ENCODE assay signal across 14 cellular contexts in genomic region chr1:13809461-13810159, GRCh38.
DNase-seq lines count a peak whose midpoint lies in the region; TF ChIP-seq lines count a peak whose summit lies in the region.
"Had no signal": no experiment of that assay in that cellular context is flagged by ENCODE, and none has a peak within 500 bp of the region (broad histone marks: within the 10 kb centered on the region; RNA-seq: fewer than 3 reads in every experiment).

No MANE protein-coding gene starts in this region.

- no peak overlapping the region for H3K4me2 ChIP-seq in mesendoderm (ENCODE audit: low read length)

- DNase-seq in activated CD4-positive, alpha-beta T cell treated with anti-CD3 and anti-CD28 coated beads, Interleukin-2, amount 50 U/mL, for 48 hours = peak; percentile 22 to 34
- no peak for DNase-seq in activated CD4-positive, alpha-beta T cell treated with anti-CD3 and anti-CD28 coated beads for 1 hour
- DNase-seq in GM13976 (ENCODE audit: low spot score) (no peak), mesendoderm (peak; percentile 57), kidney tubule cell (ENCODE audit: low spot score) (no peak), glomerular visceral epithelial cell (ENCODE audit: extremely low spot score) (no peak), germinal center (ENCODE audit: low spot score) (no peak)
- peak; percentile 15 for DNase-seq in T-helper 2 cell treated with Interferon-gamma antibody and Interleukin-4, amounts not matched to agents 5 μg/mL and 100 μg/mL, for 36 hours (ENCODE audit: low spot score)
- DNase-seq: ACHN, anterior cingulate cortex, NCI-H1048, NCI-H510A treated with DMSO at 0.1 percent for 48 hours had no signal

- H3K56ac ChIP-seq in mesendoderm (ENCODE audit: low read length) = no peak overlapping the region

- no peak overlapping the region for H3K18ac ChIP-seq in mesendoderm (ENCODE audit: low read length)

- no peak overlapping the region for H3K4me3 Mint-ChIP-seq in T-helper 2 cell treated with Interferon-gamma antibody and Interleukin-4, amounts not matched to agents 5 μg/mL and 100 μg/mL, for 36 hours

- H3K27ac ChIP-seq in mesendoderm (ENCODE audit: low read depth, low read length) = no peak overlapping the region
- H3K27ac ChIP-seq: right atrium auricular region, tibial nerve had no signal

- no peaks in the 10 kb centered on the region for H3K79me1 ChIP-seq in mesendoderm (ENCODE audit: low read length)

- H3K4me1 ChIP-seq in mesendoderm (ENCODE audit: control insufficient read depth, low read depth, low read length) = no peaks in the 10 kb centered on the region
- H3K4me1 ChIP-seq: tibial nerve had no signal

- no peak overlapping the region for H3K4me3 ChIP-seq in mesendoderm (ENCODE audit: low read length)
- H3K4me3 ChIP-seq: right atrium auricular region, tibial nerve had no signal

- no CpG with 5 or more reads among the region's 15 CpGs for WGBS in mesendoderm (ENCODE audit: extremely low coverage, insufficient coverage, low lambda C conversion rate)

- no peak overlapping the region for H3K4ac ChIP-seq in mesendoderm (ENCODE audit: low read depth, low read length)

- no peaks in the 10 kb centered on the region for H3K36me3 Mint-ChIP-seq in T-helper 2 cell treated with Interferon-gamma antibody and Interleukin-4, amounts not matched to agents 5 μg/mL and 100 μg/mL, for 36 hours (ENCODE audit: low read depth)

- no peak overlapping the region for H2BK15ac ChIP-seq in mesendoderm (replicated peaks; ENCODE audit: low read depth)

- H3K79me2 ChIP-seq in mesendoderm (ENCODE audit: control insufficient read depth, insufficient read depth, low read length) = no peaks in the 10 kb centered on the region

- H4K5ac ChIP-seq in mesendoderm (ENCODE audit: low read length) = no peak overlapping the region

- no peak overlapping the region for H4K8ac ChIP-seq in mesendoderm (ENCODE audit: low read depth, low read length)

- H3K27ac Mint-ChIP-seq in T-helper 2 cell treated with Interferon-gamma antibody and Interleukin-4, amounts not matched to agents 5 μg/mL and 100 μg/mL, for 36 hours = no peak overlapping the region

- H3K23ac ChIP-seq in mesendoderm (ENCODE audit: low read length) = no peak overlapping the region

- H2BK120ac ChIP-seq in mesendoderm (ENCODE audit: low read depth, low read length) = no peak overlapping the region

- peak; percentile 6 for TF ChIP-seq CTCF in GM13976 (IDR thresholded peaks at IDR 0.05; ENCODE audit: borderline replicate concordance, control extremely low read depth, extremely low read depth, insufficient read depth, missing control alignments)

- H3K9me3 Mint-ChIP-seq in T-helper 2 cell treated with Interferon-gamma antibody and Interleukin-4, amounts not matched to agents 5 μg/mL and 100 μg/mL, for 36 hours = no peaks in the 10 kb centered on the region

- no peak overlapping the region for H2BK5ac ChIP-seq in mesendoderm (ENCODE audit: low read length)

- no peak overlapping the region for H3K9ac ChIP-seq in mesendoderm (ENCODE audit: low read length)

- no peak overlapping the region for H2AK5ac ChIP-seq in mesendoderm (ENCODE audit: low read length)

- no peaks in the 10 kb centered on the region for H3K27me3 ChIP-seq in mesendoderm (ENCODE audit: insufficient read depth, low read length, poor library complexity)
- H3K27me3 ChIP-seq: right atrium auricular region, tibial nerve had no signal

- no peaks in the 10 kb centered on the region for H3K36me3 ChIP-seq in mesendoderm (ENCODE audit: control insufficient read depth, insufficient read depth, low read length)
- H3K36me3 ChIP-seq: right atrium auricular region had no signal

- peaks cover 4% of the 10 kb centered on the region for H3K4me1 Mint-ChIP-seq in T-helper 2 cell treated with Interferon-gamma antibody and Interleukin-4, amounts not matched to agents 5 μg/mL and 100 μg/mL, for 36 hours (ENCODE audit: low read depth)

- no peaks in the 10 kb centered on the region for H3K27me3 Mint-ChIP-seq in T-helper 2 cell treated with Interferon-gamma antibody and Interleukin-4, amounts not matched to agents 5 μg/mL and 100 μg/mL, for 36 hours (ENCODE audit: low read depth)

- in situ Hi-C loops in GM13976 (cut with MboI; ENCODE audit: low sequenced_read_pairs, unreplicated experiment) = loop anchor here (10.0 kb wide), 1 partner anchor 145 kb away; no protein-coding TSS in a partner anchor

Comparison
In these comparisons a context has a peak if more than half of its experiments do, and no peak if none do; other contexts are left out.
1. DNase-seq: peak in activated CD4-positive, alpha-beta T cell treated with anti-CD3 and anti-CD28 coated beads, Interleukin-2, amount 50 U/mL, for 48 hours (2 of 2), T-helper 2 cell treated with Interferon-gamma antibody and Interleukin-4, amounts not matched to agents 5 μg/mL and 100 μg/mL, for 36 hours (single experiment) and mesendoderm (single experiment); none in activated CD4-positive, alpha-beta T cell treated with anti-CD3 and anti-CD28 coated beads for 1 hour (single experiment), GM13976 (single experiment), kidney tubule cell (single experiment), glomerular visceral epithelial cell (single experiment) and germinal center (single experiment).